In the genomic region with DNA sequence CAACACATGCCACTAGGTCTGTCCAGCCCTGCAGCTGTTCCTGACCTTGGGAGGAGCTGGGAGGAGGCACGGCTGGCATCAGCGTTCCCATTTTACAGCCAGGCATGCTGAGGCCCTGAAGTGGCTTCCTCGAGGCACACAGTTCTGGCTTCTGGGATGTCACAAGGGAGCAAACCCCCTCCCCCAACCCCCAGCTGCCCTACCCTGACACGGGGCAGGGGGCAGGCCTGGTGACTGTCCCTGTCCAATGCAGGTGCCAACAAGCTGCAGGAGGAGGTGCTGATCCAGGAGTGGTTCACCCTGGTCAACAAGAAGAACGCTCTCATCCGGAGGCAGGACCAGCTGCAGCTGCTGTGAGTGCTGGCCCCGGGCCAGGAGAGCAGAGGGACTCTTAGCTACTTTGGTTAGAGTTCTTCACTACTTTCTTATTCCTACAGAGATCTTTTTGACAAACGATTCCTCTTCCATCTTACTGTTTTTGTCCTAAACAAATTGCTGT, we compare ENCODE assay signal across 10 cellular contexts.
DNase-seq lines count a peak whose midpoint lies in the region; ATAC-seq and TF ChIP-seq lines count a peak whose summit lies in the region.
"Had no signal": no experiment of that assay in that cellular context is flagged by ENCODE, and none has a peak within 500 bp of the region (broad histone marks: within the 10 kb centered on the region; RNA-seq: fewer than 3 reads in every experiment).

No MANE protein-coding gene starts in this region.

- TF ChIP-seq CTCF in VCaP (conservative IDR thresholded peaks at IDR 0.05) (no peak; the same call in 1 of the 2 replicates), nephron (IDR thresholded peaks at IDR 0.05; ENCODE audit: unreplicated experiment in 3 of 3) (no peak)

- H3K4me3 Mint-ChIP-seq in nephron, result peak overlapping the region; percentile 40 to 65 (median 60)
- H3K4me3 Mint-ChIP-seq: stimulated activated naive CD8-positive, alpha-beta T cell treated with anti-CD3 and anti-CD28 coated beads, Interleukin-15, Interleukin-2, amounts not matched to agents 100 ng/mL and 50 ng/mL, for 24 hours had no signal

- H3K27me3 Mint-ChIP-seq in nephron (ENCODE audit: low read depth), result peaks cover 29% of the 10 kb centered on the region
- H3K27me3 Mint-ChIP-seq: stimulated activated naive CD8-positive, alpha-beta T cell treated with anti-CD3 and anti-CD28 coated beads, Interleukin-15, Interleukin-2, amounts not matched to agents 100 ng/mL and 50 ng/mL, for 24 hours had no signal

- no peaks in the 10 kb centered on the region for H3K9me3 Mint-ChIP-seq in nephron
- H3K9me3 Mint-ChIP-seq: stimulated activated naive CD8-positive, alpha-beta T cell treated with anti-CD3 and anti-CD28 coated beads, Interleukin-15, Interleukin-2, amounts not matched to agents 100 ng/mL and 50 ng/mL, for 24 hours had no signal

- peak overlapping the region in 2 of 3 experiments; percentile 77 for H3K27ac Mint-ChIP-seq in nephron

- peak overlapping the region; percentile 27 for H3K27ac ChIP-seq in VCaP

- H3K36me3 Mint-ChIP-seq in nephron (ENCODE audit: low read depth), result peaks cover 4% of the 10 kb centered on the region

- ATAC-seq in GM21515 (IDR thresholded peaks at IDR 0.05; ENCODE audit: unreplicated experiment) (no peak), GM21825 (IDR thresholded peaks at IDR 0.05; ENCODE audit: unreplicated experiment) (no peak)

- DNase-seq in COLO668 (lab: John Stamatoyannopoulos, UW; ENCODE audit: unreplicated experiment) (peak; percentile 67), EH (ENCODE audit: low read depth) (peak; percentile 16), hepatic stellate cell (ENCODE audit: low spot score) (no peak)
- DNase-seq: Caco-2, NCI-H187 had no signal

- peaks cover 27% of the 10 kb centered on the region for H3K4me1 Mint-ChIP-seq in nephron
